ENCODE assay signal across 10 cellular contexts in genomic region chr17:78125976-78126894, GRCh38. TPM values are rescaled to one million over a fixed set of nuclear protein-coding genes. Genes with fewer than 3 reads are reported as not detected.
DNase-seq lines count a peak whose midpoint lies in the region; ATAC-seq and TF ChIP-seq lines count a peak whose summit lies in the region.
"Had no signal": no experiment of that assay in that cellular context is flagged by ENCODE, and none has a peak within 500 bp of the region (broad histone marks: within the 10 kb centered on the region; RNA-seq: fewer than 3 reads in every experiment).

No MANE protein-coding gene starts in this region.

- H3K36me3 ChIP-seq in lung (ENCODE audit: control insufficient read depth in 2 of 2, insufficient read depth in 2 of 2, low read length in 2 of 2) (peaks cover 0 to 48% of the 10 kb centered on the region in 2 donors), upper lobe of left lung (peaks cover 17 to 49% (median 45%) of the 10 kb centered on the region in 4 donors)
- H3K36me3 ChIP-seq: ovary had no signal

- ATAC-seq in lung (ENCODE audit: insufficient read depth, low FRiP score) (no peak), upper lobe of left lung (ENCODE audit: low FRiP score in 2 of 2) (no peak), GM21526 (IDR thresholded peaks at IDR 0.05; ENCODE audit: low FRiP score, unreplicated experiment) (no peak)

- TF ChIP-seq EP300 in upper lobe of left lung (IDR thresholded peaks at IDR 0.05): no peak

- POLR2A ChIA-PET in activated CD4-positive, alpha-beta memory T cell treated with anti-CD3 and anti-CD28 coated beads, Interleukin-2, amount 10 ng/mL, durations not matched to agents 7 days and 5 days (lab: Charles Lee): interaction anchor here (1.8 to 16.9 kb wide), 5 partner anchors 6 to 681 kb away, joined by 5 to 332 read pairs (median 68); no protein-coding TSS in a partner anchor

- H3K27ac Mint-ChIP-seq in activated naive CD4-positive, alpha-beta T cell treated with anti-CD3 and anti-CD28 coated beads, Interleukin-2, amount 50 U/mL, for 24 hours: peak overlapping the region; percentile 57
- H3K27ac Mint-ChIP-seq in activated CD4-positive, alpha-beta memory T cell treated with anti-CD3 and anti-CD28 coated beads, Interleukin-2, amount 10 ng/mL, durations not matched to agents 7 days and 5 days: peak overlapping the region; percentile 91

- no peaks in the 10 kb centered on the region for H3K9me3 Mint-ChIP-seq in activated naive CD4-positive, alpha-beta T cell treated with anti-CD3 and anti-CD28 coated beads, Interleukin-2, amount 50 U/mL, for 24 hours
- no peaks in the 10 kb centered on the region for H3K9me3 Mint-ChIP-seq in activated CD4-positive, alpha-beta memory T cell treated with anti-CD3 and anti-CD28 coated beads, Interleukin-2, amount 10 ng/mL, durations not matched to agents 7 days and 5 days

- no peaks in the 10 kb centered on the region for H3K9me3 ChIP-seq in lung (ENCODE audit: control insufficient read depth in 2 of 2, insufficient read depth in 1 of 2, low read length in 1 of 2)
- H3K9me3 ChIP-seq in upper lobe of left lung: no peaks in the 10 kb centered on the region
- H3K9me3 ChIP-seq: ovary had no signal

- H3K4me3 ChIP-seq in lung (no peak overlapping the region), upper lobe of left lung (peak overlapping the region in 2 of 4 donors; percentile 78 to 85)
- H3K4me3 ChIP-seq: ovary had no signal

- no peak for DNase-seq in activated naive CD4-positive, alpha-beta T cell treated with Interleukin-2 at 50 U/mL for 16 hours
- DNase-seq in activated CD4-positive, alpha-beta memory T cell treated with anti-CD3 and anti-CD28 coated beads, Interleukin-2, amount 10 ng/mL, durations not matched to agents 7 days and 5 days: no peak
- DNase-seq in lung (ENCODE audit: low spot score) (no peak), upper lobe of left lung (peak in 1 of 2 donors; percentile 78), NAMALWA (ENCODE audit: low spot score) (no peak)
- no peak for DNase-seq in activated CD4-positive, CD25-positive, alpha-beta regulatory T cell (lab: John Stamatoyannopoulos, UW)
- DNase-seq: ovary had no signal

- H3K4me1 Mint-ChIP-seq in activated naive CD4-positive, alpha-beta T cell treated with anti-CD3 and anti-CD28 coated beads, Interleukin-2, amount 50 U/mL, for 24 hours: peaks cover 81% of the 10 kb centered on the region
- H3K4me1 Mint-ChIP-seq in activated CD4-positive, alpha-beta memory T cell treated with anti-CD3 and anti-CD28 coated beads, Interleukin-2, amount 10 ng/mL, durations not matched to agents 7 days and 5 days: peaks cover 63% of the 10 kb centered on the region

- CTCF ChIA-PET in activated CD4-positive, alpha-beta memory T cell treated with anti-CD3 and anti-CD28 coated beads, Interleukin-2, amount 10 ng/mL, durations not matched to agents 7 days and 5 days (lab: Charles Lee): interaction anchor here (1.0 to 10.1 kb wide), 5 partner anchors 10 to 106 kb away, joined by 3 to 106 read pairs (median 9); no protein-coding TSS in a partner anchor

- TF ChIP-seq POLR2A in upper lobe of left lung (IDR thresholded peaks at IDR 0.05): no peak

- TF ChIP-seq CTCF in lung (IDR thresholded peaks at IDR 0.05; ENCODE audit: control extremely low read depth, extremely low read depth) (no peak), upper lobe of left lung (IDR thresholded peaks at IDR 0.05) (no peak)

- H3K4me1 ChIP-seq in lung (ENCODE audit: control insufficient read depth in 2 of 2, insufficient read depth in 2 of 2, low read length in 2 of 2): peaks cover 8 to 31% of the 10 kb centered on the region in 2 donors
- H3K4me1 ChIP-seq in upper lobe of left lung: peaks cover 47 to 84% (median 71%) of the 10 kb centered on the region in 4 donors

- H3K27ac ChIP-seq in lung (ENCODE audit: low read depth in 1 of 2, low read length in 1 of 2): peak overlapping the region; percentile 7 to 43
- H3K27ac ChIP-seq in upper lobe of left lung: peak overlapping the region; percentile 88 to 96 (median 90)
- H3K27ac ChIP-seq: ovary had no signal

- no peaks in the 10 kb centered on the region for H3K27me3 ChIP-seq in lung (ENCODE audit: control insufficient read depth, insufficient read depth)
- no peaks in the 10 kb centered on the region for H3K27me3 ChIP-seq in upper lobe of left lung
- H3K27me3 ChIP-seq: ovary had no signal

- WGBS in lung, 2 donors: 53 to 62% methylated on average over 24 to 25 of the region's 25 CpGs
- 65 to 86% methylated on average over 14 to 17 of the region's 25 CpGs for WGBS in upper lobe of left lung, 2 donors

- no peaks in the 10 kb centered on the region for H3K27me3 Mint-ChIP-seq in activated naive CD4-positive, alpha-beta T cell treated with anti-CD3 and anti-CD28 coated beads, Interleukin-2, amount 50 U/mL, for 24 hours
- no peaks in the 10 kb centered on the region for H3K27me3 Mint-ChIP-seq in activated CD4-positive, alpha-beta memory T cell treated with anti-CD3 and anti-CD28 coated beads, Interleukin-2, amount 10 ng/mL, durations not matched to agents 7 days and 5 days

- peak overlapping the region; percentile 89 for H3K4me3 Mint-ChIP-seq in activated naive CD4-positive, alpha-beta T cell treated with anti-CD3 and anti-CD28 coated beads, Interleukin-2, amount 50 U/mL, for 24 hours
- H3K4me3 Mint-ChIP-seq in activated CD4-positive, alpha-beta memory T cell treated with anti-CD3 and anti-CD28 coated beads, Interleukin-2, amount 10 ng/mL, durations not matched to agents 7 days and 5 days: peak overlapping the region; percentile 88

- H3K36me3 Mint-ChIP-seq in activated naive CD4-positive, alpha-beta T cell treated with anti-CD3 and anti-CD28 coated beads, Interleukin-2, amount 50 U/mL, for 24 hours: peaks cover 10% of the 10 kb centered on the region
- peaks cover 72% of the 10 kb centered on the region for H3K36me3 Mint-ChIP-seq in activated CD4-positive, alpha-beta memory T cell treated with anti-CD3 and anti-CD28 coated beads, Interleukin-2, amount 10 ng/mL, durations not matched to agents 7 days and 5 days (ENCODE audit: low read depth)

RNA-seq across cellular contexts. Expression of gene TMC6, which starts 2.3 kb away (rescaled TPM):
- 100 to 1,000 TPM; 460 to 463 TPM for total RNA-seq in activated CD4-positive, alpha-beta memory T cell treated with anti-CD3 and anti-CD28 coated beads, Interleukin-2, amount 10 ng/mL, durations not matched to agents 7 days and 5 days
- total RNA-seq in lung: 100 to 1,000 TPM in 1 of 2 donors, 10 to 100 TPM in 1; 75.7 to 166 TPM
- 100 to 1,000 TPM in 1 of 2 donors, 10 to 100 TPM in 1; 88.4 to 109 TPM for polyA plus RNA-seq in lung
- total RNA-seq in upper lobe of left lung: 100 to 1,000 TPM in 5 of 6 donors, 10 to 100 TPM in 1; 51.4 to 216 (median 195) TPM

RNA-seq across cellular contexts. Expression of gene TMC8, which starts 4.3 kb away (rescaled TPM):
- 100 to 1,000 TPM; 316 to 334 TPM for total RNA-seq in activated CD4-positive, alpha-beta memory T cell treated with anti-CD3 and anti-CD28 coated beads, Interleukin-2, amount 10 ng/mL, durations not matched to agents 7 days and 5 days
- total RNA-seq in lung (10 to 100 TPM; 15.5 to 28.1 TPM), upper lobe of left lung (10 to 100 TPM; 10.8 to 65.0 (median 33.8) TPM)
- 10 to 100 TPM; 15.7 to 21.2 TPM for polyA plus RNA-seq in lung
- polyA plus RNA-seq: BJ had no signal

RNA-seq across cellular contexts. Expression of gene C17orf99, which starts 19.9 kb away (rescaled TPM):
- not detected for total RNA-seq in activated CD4-positive, alpha-beta memory T cell treated with anti-CD3 and anti-CD28 coated beads, Interleukin-2, amount 10 ng/mL, durations not matched to agents 7 days and 5 days
- total RNA-seq in lung (1 to 10 TPM in 1 of 2 donors, not detected in 1; 2.8 TPM), upper lobe of left lung (1 to 10 TPM in 1 of 6 donors, under 1 TPM in 2, not detected in 3; 0.46 to 1.1 (median 0.54) TPM)
- polyA plus RNA-seq in lung: under 1 TPM; 0.05 to 0.20 TPM
- polyA plus RNA-seq: BJ had no signal

RNA-seq across cellular contexts. Expression of gene SYNGR2, which starts 42.1 kb away (rescaled TPM):
- 10 to 100 TPM; 63.6 to 64.0 TPM for total RNA-seq in activated CD4-positive, alpha-beta memory T cell treated with anti-CD3 and anti-CD28 coated beads, Interleukin-2, amount 10 ng/mL, durations not matched to agents 7 days and 5 days
- 100 to 1,000 TPM; 111 to 188 TPM for total RNA-seq in lung
- polyA plus RNA-seq in lung: 100 to 1,000 TPM; 188 to 212 TPM
- total RNA-seq in upper lobe of left lung: 100 to 1,000 TPM; 110 to 265 (median 179) TPM

Comparison
In these comparisons a context has a peak if more than half of its experiments do, and no peak if none do; other contexts are left out.
1. RNA of gene TMC8, which starts 4.3 kb away (total RNA-seq): 316 to 334 TPM in activated CD4-positive, alpha-beta memory T cell treated with anti-CD3 and anti-CD28 coated beads, Interleukin-2, amount 10 ng/mL, durations not matched to agents 7 days and 5 days; 10.8 to 65.0 TPM in upper lobe of left lung and 15.5 to 28.1 TPM in lung; every median in the first group is over 4 times any median in the second.